Comparison of ENCODE assay signal across 8 cellular contexts in genomic region chr16:3690470-3690918, GRCh38. TPM values are rescaled to one million over a fixed set of nuclear protein-coding genes. Genes with fewer than 3 reads are reported as not detected.
A peak's percentile ranks its signal among the peaks of the same experiment; 100 is the strongest.
DNase-seq lines count a peak whose midpoint lies in the region; ATAC-seq, FAIRE-seq and TF ChIP-seq lines count a peak whose summit lies in the region.

No MANE protein-coding gene starts in this region.

- peak; percentile 26 for FAIRE-seq in HepG2 (lab: Jason Lieb, UNC)

- H3K27ac ChIP-seq in coronary artery = peak overlapping the region; percentile 37 to 83
- no peak overlapping the region for H3K27ac ChIP-seq in HepG2 (ENCODE audit: extremely low read length, insufficient read depth, low read length)

- peaks cover 27 to 43% of the 10 kb centered on the region in 2 experiments for H3K36me3 ChIP-seq in HepG2 (replicated peaks in 1 of 2; ENCODE audit: control insufficient read depth in 1 of 2, insufficient read depth in 2 of 2, low read length in 2 of 2)

- DNase-seq in GF-D8 (lab: John Stamatoyannopoulos, UW) (peak; percentile 6), NCI-H524 (lab: John Stamatoyannopoulos, UW) (peak; percentile 43 to 84), coronary artery (ENCODE audit: low spot score) (peak; percentile 95), HepG2 (ENCODE audit: low spot score) (peak; percentile 66)
- DNase-seq in activated CD4-positive, alpha-beta T cell treated with anti-CD3 and anti-CD28 coated beads, Interleukin-2, amount 50 U/mL, for 24 hours (ENCODE audit: low read depth in 1 of 2, low spot score in 1 of 2) = peak; percentile 68 to 73
- DNase-seq in stimulated activated CD4-positive, alpha-beta T cell treated with anti-CD3 and anti-CD28 coated beads, Interleukin-2, amount 100 ng/mL, for 24 hours = peak; percentile 84 to 85

- H3K9me3 ChIP-seq in HepG2 (ENCODE audit: low read length) = no peaks in the 10 kb centered on the region

- no peak overlapping the region for H3K9ac ChIP-seq in HepG2 (ENCODE audit: insufficient read depth, low read depth, low read length)

- peaks cover 33% of the 10 kb centered on the region for H3K4me1 ChIP-seq in HepG2 (ENCODE audit: insufficient read depth, low read length)

- CTCF ChIA-PET in HepG2 (lab: Yijun Ruan, JAX; ENCODE audit: low intra/inter-chr PET ratio, low total read pairs) = interaction anchor here (2.0 kb wide), 1 partner anchor 218 kb away, joined by 7 read pairs; no protein-coding TSS in a partner anchor

- H4K20me1 ChIP-seq in HepG2 (ENCODE audit: insufficient read depth, low read length) = no peaks in the 10 kb centered on the region

- peak overlapping the region; percentile 74 for H3K4me3 ChIP-seq in coronary artery
- H3K4me3 ChIP-seq in HepG2 (replicated peaks in 1 of 3; ENCODE audit: insufficient read depth in 1 of 3, low read depth in 2 of 3, low read length in 3 of 3) = no peak overlapping the region

- POLR2A ChIA-PET in HepG2 (lab: Yijun Ruan, JAX) = no interaction called here

- intact Hi-C loops in HepG2 (cut with micrococcal nuclease; ENCODE audit: unreplicated experiment) = loop anchor here (2.0 to 10.0 kb wide), 3 partner anchors 26 to 424 kb away; partner anchors contain the start of genes ADCY9 and TRAP1

- no peak for TF ChIP-seq POLR2A in HepG2 (IDR thresholded peaks at IDR 0.05; ENCODE audit: insufficient read depth in 1 of 2, low read depth in 2 of 2, low read length in 2 of 2)

- peak; percentile 89 for TF ChIP-seq CTCF in coronary artery (IDR thresholded peaks at IDR 0.05)
- TF ChIP-seq CTCF in HepG2 (CRISPR knock-in tag; IDR thresholded peaks at IDR 0.05) = peak; percentile 93

- H3K79me2 ChIP-seq in HepG2 (ENCODE audit: insufficient read depth, low read length) = peaks cover 20% of the 10 kb centered on the region

- no peak for TF ChIP-seq EP300 in HepG2 (IDR thresholded peaks at IDR 0.05; ENCODE audit: low read depth in 2 of 2, low read length in 2 of 2)
- TF ChIP-seq EP300 in HepG2 (CRISPR knock-in tag; IDR thresholded peaks at IDR 0.05; ENCODE audit: borderline replicate concordance) = no peak

- ATAC-seq in HG03139 (IDR thresholded peaks at IDR 0.05; ENCODE audit: unreplicated experiment) (peak; percentile 58), HepG2 (peak; percentile 94), HG03378 (IDR thresholded peaks at IDR 0.05; ENCODE audit: unreplicated experiment) (no peak)

- H3K4me2 ChIP-seq in HepG2 (ENCODE audit: low read depth, low read length) = no peak overlapping the region

- no peak overlapping the region for H2AFZ ChIP-seq in HepG2 (ENCODE audit: low read length)

- BruUV-seq in HepG2 (replicated peaks; lab: Mats Ljungman, UMichigan) = no TSS peak

- peak; percentile 90 for TF ChIP-seq RAD21 in HepG2 (CRISPR knock-in tag; IDR thresholded peaks at IDR 0.05)

- no peaks in the 10 kb centered on the region for H3K27me3 ChIP-seq in HepG2 (ENCODE audit: control insufficient read depth in 1 of 2, insufficient read depth in 2 of 2, low read length in 2 of 2)

- in situ Hi-C loops in HepG2 (cut with HindIII; ENCODE audit: extremely low pct_ligation_motif_present, low pct_unique_long_range_greater_than_20kb) = no loop called here

- WGBS in HepG2 (ENCODE audit: low lambda C conversion rate) = 88% methylated on average over 12 of the region's 18 CpGs

TF ChIP-seq in HepG2, 621 proteins besides CTCF, POLR2A, EP300 and RAD21 (continues in another document):
- TF ChIP-seq HOXA5 (CRISPR knock-in tag; IDR thresholded peaks at IDR 0.05) (peak; percentile 70; the same call in 1 of the 2 replicates), ZNF691 (CRISPR knock-in tag; IDR thresholded peaks at IDR 0.05; ENCODE audit: borderline replicate concordance, low read depth) (peak; percentile 52; the same call in 1 of the 2 replicates), E2F2 (CRISPR knock-in tag; IDR thresholded peaks at IDR 0.05; ENCODE audit: borderline replicate concordance) (no peak)
- TF ChIP-seq, protein P1, sequence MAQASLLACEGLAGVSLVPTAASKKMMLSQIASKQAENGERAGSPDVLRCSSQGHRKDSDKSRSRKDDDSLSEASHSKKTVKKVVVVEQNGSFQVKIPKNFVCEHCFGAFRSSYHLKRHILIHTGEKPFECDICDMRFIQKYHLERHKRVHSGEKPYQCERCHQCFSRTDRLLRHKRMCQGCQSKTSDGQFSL (CRISPR knock-in tag; IDR thresholded peaks at IDR 0.05) = peak; percentile 50; the same call in 1 of the 2 replicates

RNA-seq across cellular contexts. Expression of gene TRAP1, which starts 26.8 kb away (rescaled TPM):
- total RNA-seq in HepG2 (2016; rRNA removed; fragmentation: Illumina TruSeq; extraction: Trizol) = 112 and 127 TPM in 2 replicates
- 28.9 and 31.8 TPM in 2 replicates for total RNA-seq in HepG2 (2016; cell fraction: cytosol; rRNA removed; fragmentation: Illumina TruSeq; extraction: Trizol; ENCODE audit: low read depth)
- 104 and 130 TPM in 2 replicates for total RNA-seq in HepG2 (2016; cell fraction: insoluble cytoplasmic fraction; rRNA removed; fragmentation: Illumina TruSeq; extraction: Trizol)
- total RNA-seq in HepG2 (2016; cell fraction: membrane; rRNA removed; fragmentation: Illumina TruSeq; extraction: Trizol) = 40.6 and 42.7 TPM in 2 replicates
- 81.3 and 97.5 TPM in 2 replicates for total RNA-seq in HepG2 (2016; cell fraction: nucleus; rRNA removed; fragmentation: Illumina TruSeq; extraction: Trizol)
- polyA plus RNA-seq in HepG2 (2011; rRNA removed) = 240 and 283 TPM in 2 replicates
- 125 and 163 TPM in 2 replicates for polyA plus RNA-seq in HepG2 (2011; cell fraction: cytosol; rRNA removed)
- polyA plus RNA-seq in HepG2 (2011; cell fraction: nucleus; rRNA removed) = 405 and 449 TPM in 2 replicates
- 173 and 189 TPM in 2 replicates for polyA plus RNA-seq in HepG2 (2012)
- polyA plus RNA-seq in HepG2 (2016; cell fraction: cytosol; fragmentation: Illumina TruSeq; extraction: Trizol; ENCODE audit: low read depth) = 15.5 and 18.4 TPM in 2 replicates
- polyA plus RNA-seq in HepG2 (2016; cell fraction: insoluble cytoplasmic fraction; fragmentation: Illumina TruSeq; extraction: Trizol; ENCODE audit: low read depth) = 106 and 121 TPM in 2 replicates
- polyA plus RNA-seq in HepG2 (2016; cell fraction: membrane; fragmentation: Illumina TruSeq; extraction: Trizol; ENCODE audit: low read depth) = 25.7 and 26.7 TPM in 2 replicates
- polyA plus RNA-seq in HepG2 (2016; cell fraction: nucleus; fragmentation: Illumina TruSeq; extraction: Trizol; ENCODE audit: insufficient read depth, low read depth) = 169 and 193 TPM in 2 replicates
- polyA minus RNA-seq in HepG2 (2011; rRNA and poly(A)+ RNA removed; ENCODE audit: low replicate concordance) = 623 and 697 TPM in 2 replicates
- polyA minus RNA-seq in HepG2 (2011; cell fraction: cytosol; rRNA and poly(A)+ RNA removed) = 98.0 and 120 TPM in 2 replicates
- 105 and 109 TPM in 2 replicates for polyA minus RNA-seq in HepG2 (2011; cell fraction: nucleus; rRNA and poly(A)+ RNA removed)

RNA-seq across cellular contexts. Expression of gene DNASE1, which starts 36.0 kb away (rescaled TPM):
- 3.7 and 7.1 TPM in 2 replicates for total RNA-seq in HepG2 (2016; rRNA removed; fragmentation: Illumina TruSeq; extraction: Trizol)
- total RNA-seq in HepG2 (2016; cell fraction: cytosol; rRNA removed; fragmentation: Illumina TruSeq; extraction: Trizol; ENCODE audit: low read depth) = 9.5 and 9.7 TPM in 2 replicates
- 4.1 and 7.3 TPM in 2 replicates for total RNA-seq in HepG2 (2016; cell fraction: insoluble cytoplasmic fraction; rRNA removed; fragmentation: Illumina TruSeq; extraction: Trizol)
- 11.1 and 12.4 TPM in 2 replicates for total RNA-seq in HepG2 (2016; cell fraction: membrane; rRNA removed; fragmentation: Illumina TruSeq; extraction: Trizol)
- total RNA-seq in HepG2 (2016; cell fraction: nucleus; rRNA removed; fragmentation: Illumina TruSeq; extraction: Trizol) = 11.8 and 13.6 TPM in 2 replicates
- polyA plus RNA-seq in HepG2 (2011; rRNA removed) = 11.1 and 13.0 TPM in 2 replicates
- polyA plus RNA-seq in HepG2 (2011; cell fraction: cytosol; rRNA removed) = 5.4 and 7.4 TPM in 2 replicates
- polyA plus RNA-seq in HepG2 (2011; cell fraction: nucleus; rRNA removed) = 37.1 and 37.7 TPM in 2 replicates
- polyA plus RNA-seq in HepG2 (2012) = 7.2 and 10.3 TPM in 2 replicates
- polyA plus RNA-seq in HepG2 (2016; cell fraction: cytosol; fragmentation: Illumina TruSeq; extraction: Trizol; ENCODE audit: low read depth) = 10.1 and 11.6 TPM in 2 replicates
- polyA plus RNA-seq in HepG2 (2016; cell fraction: insoluble cytoplasmic fraction; fragmentation: Illumina TruSeq; extraction: Trizol; ENCODE audit: low read depth) = 2.9 and 3.5 TPM in 2 replicates
- polyA plus RNA-seq in HepG2 (2016; cell fraction: membrane; fragmentation: Illumina TruSeq; extraction: Trizol; ENCODE audit: low read depth) = 9.6 and 10.1 TPM in 2 replicates
- polyA plus RNA-seq in HepG2 (2016; cell fraction: nucleus; fragmentation: Illumina TruSeq; extraction: Trizol; ENCODE audit: insufficient read depth, low read depth) = 15.7 and 20.9 TPM in 2 replicates
- polyA minus RNA-seq in HepG2 (2011; rRNA and poly(A)+ RNA removed; ENCODE audit: low replicate concordance) = 12.4 and 52.9 TPM in 2 replicates
- polyA minus RNA-seq in HepG2 (2011; cell fraction: cytosol; rRNA and poly(A)+ RNA removed) = 3.9 and 4.6 TPM in 2 replicates
- 13.1 and 20.5 TPM in 2 replicates for polyA minus RNA-seq in HepG2 (2011; cell fraction: nucleus; rRNA and poly(A)+ RNA removed)

Comparison
In these comparisons a context has a peak if more than half of its experiments do, and no peak if none do; other contexts are left out.
1. DNase-seq: peak in every context shown above with its lines; median percentile 95 in coronary artery; 84 in stimulated activated CD4-positive, alpha-beta T cell treated with anti-CD3 and anti-CD28 coated beads, Interleukin-2, amount 100 ng/mL, for 24 hours; 70 in activated CD4-positive, alpha-beta T cell treated with anti-CD3 and anti-CD28 coated beads, Interleukin-2, amount 50 U/mL, for 24 hours; 66 in HepG2; 64 in NCI-H524; 6 in GF-D8.